ENCODE assay signal across 10 cellular contexts in genomic region chr1:155867766-155868165, GRCh38.
"Had no signal": no experiment of that assay in that cellular context is flagged by ENCODE, and none has a peak within 500 bp of the region (broad histone marks: within the 10 kb centered on the region; RNA-seq: fewer than 3 reads in every experiment).

No MANE protein-coding gene starts in this region.

- H3K4me1 ChIP-seq: HAP-1 had no signal

- H3K4me3 ChIP-seq: GM23248, HAP-1 had no signal

- H3K9ac ChIP-seq: GM23248, KMS-11 had no signal

- H3K27ac ChIP-seq: GM23248, HL-60, KMS-11 had no signal

- H3K9me3 ChIP-seq: HAP-1 had no signal

- ATAC-seq: HCT116 had no signal

- H2AFZ ChIP-seq: GM23248 had no signal

- DNase-seq: GM23248, GOT3, H7, HFFc6, IMR-90, KBM-7 had no signal

- H3K36me3 ChIP-seq: HAP-1 had no signal

- H3K4me2 ChIP-seq: KMS-11 had no signal
